ENCODE assay signal across 11 cellular contexts in the genomic region with DNA sequence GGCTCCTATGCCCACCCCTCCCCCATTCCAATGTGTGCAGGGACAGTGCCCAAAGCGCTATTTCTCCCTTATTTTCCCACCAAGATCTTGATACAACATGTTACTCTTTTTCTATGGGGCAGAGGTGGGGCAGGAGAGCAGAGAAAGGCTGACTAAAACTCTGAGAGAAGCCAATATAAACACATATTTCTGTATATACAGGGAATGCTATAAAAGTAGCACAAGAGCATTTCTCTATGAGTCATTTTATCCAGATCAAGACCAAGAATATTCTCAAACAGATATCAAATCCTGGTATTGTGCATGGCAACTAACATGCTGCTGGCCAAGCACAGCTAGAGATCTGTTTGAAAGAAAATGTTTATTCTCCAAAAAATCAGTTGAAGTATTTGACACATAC. TPM values are rescaled to one million over a fixed set of nuclear protein-coding genes. Genes with fewer than 3 reads are reported as not detected.
DNase-seq lines count a peak whose midpoint lies in the region; ATAC-seq and TF ChIP-seq lines count a peak whose summit lies in the region.
"Had no signal": no experiment of that assay in that cellular context is flagged by ENCODE, and none has a peak within 500 bp of the region (broad histone marks: within the 10 kb centered on the region; RNA-seq: fewer than 3 reads in every experiment).

No MANE protein-coding gene starts in this region.

- CTCF ChIA-PET in Panc1 (lab: Charles Lee), result no interaction called here

- H3K36me3 ChIP-seq in Panc1 (ENCODE audit: control insufficient read depth, insufficient read depth, low read length), result peaks cover 57% of the 10 kb centered on the region

- H3K27ac ChIP-seq in Panc1 (ENCODE audit: low read length), result peak overlapping the region; percentile 21; the same call in 1 of the 2 replicates

- H3K9me3 ChIP-seq in Panc1 (ENCODE audit: control insufficient read depth, insufficient read depth, low read depth, low read length), result no peaks in the 10 kb centered on the region

- peak; percentile 77 for ATAC-seq in Panc1

- no peak overlapping the region for H3K4me3 ChIP-seq in Panc1 (ENCODE audit: low read depth in 2 of 2, low read length in 2 of 2)

- in situ Hi-C loops in Panc1 (cut with HindIII; ENCODE audit: low pct_unique_long_range_greater_than_20kb, low sequenced_read_pairs), result no loop called here

- no peak for TF ChIP-seq CTCF in Panc1 (IDR thresholded peaks at IDR 0.05)

- peak; percentile 59 for DNase-seq in GM04503 (ENCODE audit: low read depth)
- DNase-seq in Panc1 (ENCODE audit: low read depth, low spot score), result no peak
- peak; percentile 72 for DNase-seq in dermis blood vessel endothelial cell
- DNase-seq in renal cortical epithelial cell (ENCODE audit: low read depth), result peak; percentile 37
- no peak for DNase-seq in stimulated activated CD4-positive, alpha-beta T cell treated with anti-CD3 and anti-CD28 coated beads, Interleukin-12 subunit alpha, Interleukin-12 subunit beta, amount 100 ng/mL, for 4 hours
- DNase-seq in NCI-H146 (lab: John Stamatoyannopoulos, UW), result no peak
- DNase-seq in AML-193 (lab: John Stamatoyannopoulos, UW), result no peak
- DNase-seq in activated CD4-positive, CD25-positive, alpha-beta regulatory T cell (lab: John Stamatoyannopoulos, UW), result no peak
- DNase-seq: activated CD4-positive, alpha-beta T cell treated with anti-CD3 and anti-CD28 coated beads for 1 hour; retina; Right ventricle myocardium superior had no signal

- POLR2A ChIA-PET in Panc1 (lab: Charles Lee), result interaction anchor here (0.5 kb wide), 1 partner anchor 60 kb away, joined by 5 read pairs; no protein-coding TSS in a partner anchor

- H3K4me1 ChIP-seq in Panc1 (ENCODE audit: control insufficient read depth, insufficient read depth, low read length), result peaks cover 31% of the 10 kb centered on the region

- H3K27me3 ChIP-seq in Panc1 (ENCODE audit: control insufficient read depth, insufficient read depth, low read length), result no peaks in the 10 kb centered on the region

- intact Hi-C loops in Panc1 (cut with micrococcal nuclease; ENCODE audit: unreplicated experiment), result no loop called here

- no TSS peak for BruUV-seq in Panc1 (replicated peaks; lab: Mats Ljungman, UMichigan)

RNA-seq across cellular contexts. Expression of a gene that starts 7.3 kb away (rescaled TPM):
- 91.3 TPM for total RNA-seq in Panc1 (2021; ENCODE audit: unreplicated experiment)
- 56.8 TPM for polyA plus RNA-seq in Panc1 (2012; ENCODE audit: insufficient read length)
- total RNA-seq in dermis blood vessel endothelial cell, result 70.3 and 140 TPM in 2 replicates
- total RNA-seq in renal cortical epithelial cell, result 57.5 and 150 TPM in 2 replicates

Comparison
In these comparisons a context has a peak if more than half of its experiments do, and no peak if none do; other contexts are left out.
1. DNase-seq: peak in GM04503 (single experiment), dermis blood vessel endothelial cell (single experiment) and renal cortical epithelial cell (single experiment); none in Panc1 (single experiment), stimulated activated CD4-positive, alpha-beta T cell treated with anti-CD3 and anti-CD28 coated beads, Interleukin-12 subunit alpha, Interleukin-12 subunit beta, amount 100 ng/mL, for 4 hours (single experiment), NCI-H146 (single experiment), AML-193 (0 of 2) and activated CD4-positive, CD25-positive, alpha-beta regulatory T cell (0 of 4).